In genomic region chr16:67025151-67025550, GRCh38 we compare ENCODE assay signal across 1 cellular context.
TF ChIP-seq lines count a peak whose summit lies in the region.

No MANE protein-coding gene starts in this region.

TF ChIP-seq in SK-N-SH, 30 proteins besides CTCF, POLR2A, EP300 and RAD21 (continued from another document):
- no peak for TF ChIP-seq NFIC (IDR thresholded peaks at IDR 0.05; ENCODE audit: borderline replicate concordance)
- no peak for TF ChIP-seq SMC3 (IDR thresholded peaks at IDR 0.05; ENCODE audit: low read depth, low read length)
- TF ChIP-seq FOXJ3 (CRISPR knock-in tag; IDR thresholded peaks at IDR 0.05): no peak
- no peak for TF ChIP-seq GATA2 (CRISPR knock-in tag; IDR thresholded peaks at IDR 0.05)
- TF ChIP-seq, protein P1, sequence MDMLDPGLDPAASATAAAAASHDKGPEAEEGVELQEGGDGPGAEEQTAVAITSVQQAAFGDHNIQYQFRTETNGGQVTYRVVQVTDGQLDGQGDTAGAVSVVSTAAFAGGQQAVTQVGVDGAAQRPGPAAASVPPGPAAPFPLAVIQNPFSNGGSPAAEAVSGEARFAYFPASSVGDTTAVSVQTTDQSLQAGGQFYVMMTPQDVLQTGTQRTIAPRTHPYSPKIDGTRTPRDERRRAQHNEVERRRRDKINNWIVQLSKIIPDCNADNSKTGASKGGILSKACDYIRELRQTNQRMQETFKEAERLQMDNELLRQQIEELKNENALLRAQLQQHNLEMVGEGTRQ (IDR thresholded peaks at IDR 0.05; ENCODE audit: borderline replicate concordance, low read depth, low read length): no peak
- TF ChIP-seq FOSL2 (IDR thresholded peaks at IDR 0.05; ENCODE audit: borderline replicate concordance, low read depth): no peak
- TF ChIP-seq TEAD4 (IDR thresholded peaks at IDR 0.05; ENCODE audit: borderline replicate concordance, insufficient read depth): no peak
- TF ChIP-seq TAF1 (IDR thresholded peaks at IDR 0.05; ENCODE audit: borderline replicate concordance, low read depth, low read length): no peak
- TF ChIP-seq MEF2A (IDR thresholded peaks at IDR 0.05; ENCODE audit: borderline replicate concordance, low read depth): no peak
- no peak for TF ChIP-seq FOXM1 (IDR thresholded peaks at IDR 0.05; ENCODE audit: low read depth)
- TF ChIP-seq REST (IDR thresholded peaks at IDR 0.05; ENCODE audit: low read depth, low read length): no peak
- no peak for TF ChIP-seq RCOR1 (IDR thresholded peaks at IDR 0.05; ENCODE audit: low read length)
- no peak for TF ChIP-seq NRF1 (IDR thresholded peaks at IDR 0.05; ENCODE audit: low read depth, low read length)
- no peak for TF ChIP-seq POLR2AphosphoS5 (IDR thresholded peaks at IDR 0.05; ENCODE audit: low read depth, low read length)
- TF ChIP-seq SIN3A (IDR thresholded peaks at IDR 0.05; ENCODE audit: borderline replicate concordance, low read depth, low read length): no peak
- TF ChIP-seq EZH2phosphoT487 (IDR thresholded peaks at IDR 0.05; ENCODE audit: borderline replicate concordance, low read depth): no peak
- no peak for TF ChIP-seq ELF1 (IDR thresholded peaks at IDR 0.05)
